In genomic region chr2:68272246-68272987, GRCh38 we compare ENCODE assay signal across 1 cellular context.
TF ChIP-seq lines count a peak whose summit lies in the region.

No MANE protein-coding gene starts in this region.

TF ChIP-seq in HepG2, 621 proteins besides CTCF, POLR2A, EP300 and RAD21:
- TF ChIP-seq HOMEZ (CRISPR knock-in tag; IDR thresholded peaks at IDR 0.05; ENCODE audit: low read depth) (no peak), ZNF782 (CRISPR knock-in tag; IDR thresholded peaks at IDR 0.05; ENCODE audit: borderline replicate concordance) (no peak), SAP130 (CRISPR knock-in tag; IDR thresholded peaks at IDR 0.05; ENCODE audit: low read depth) (peak; percentile 31; the same call in 1 of the 2 replicates), ZKSCAN5 (CRISPR knock-in tag; IDR thresholded peaks at IDR 0.05) (no peak), ZNF10 (CRISPR knock-in tag; IDR thresholded peaks at IDR 0.05; ENCODE audit: borderline replicate concordance, low read depth) (no peak), ONECUT2 (CRISPR knock-in tag; IDR thresholded peaks at IDR 0.05) (no peak), SNAPC5 (CRISPR knock-in tag; IDR thresholded peaks at IDR 0.05; ENCODE audit: borderline replicate concordance) (no peak), ZMYM4 (CRISPR knock-in tag; IDR thresholded peaks at IDR 0.05) (no peak), RFXANK (CRISPR knock-in tag; IDR thresholded peaks at IDR 0.05) (no peak), FOXA3 (CRISPR knock-in tag; IDR thresholded peaks at IDR 0.05) (peak; percentile 52; the same call in 1 of the 2 replicates), FOXP1 (IDR thresholded peaks at IDR 0.05) (no peak), FOXP1 (CRISPR knock-in tag; IDR thresholded peaks at IDR 0.05) (peak; percentile 46; the same call in 1 of the 2 replicates), HNRNPUL1 (IDR thresholded peaks at IDR 0.05; ENCODE audit: low read depth, low read length) (no peak), SMARCC2 (IDR thresholded peaks at IDR 0.05) (no peak), ZNF260 (CRISPR knock-in tag; IDR thresholded peaks at IDR 0.05; ENCODE audit: borderline replicate concordance, low read depth) (no peak), CREB3 (CRISPR knock-in tag; IDR thresholded peaks at IDR 0.05) (no peak), ZNF557 (CRISPR knock-in tag; IDR thresholded peaks at IDR 0.05) (no peak), NR3C1 (CRISPR knock-in tag; IDR thresholded peaks at IDR 0.05) (no peak), HES4 (CRISPR knock-in tag; IDR thresholded peaks at IDR 0.05; ENCODE audit: borderline replicate concordance) (no peak), MED13 (CRISPR knock-in tag; IDR thresholded peaks at IDR 0.05) (no peak), EEA1 (CRISPR knock-in tag; IDR thresholded peaks at IDR 0.05; ENCODE audit: borderline replicate concordance) (no peak), FOSL2 (CRISPR knock-in tag; IDR thresholded peaks at IDR 0.05) (no peak), HOXA7 (CRISPR knock-in tag; IDR thresholded peaks at IDR 0.05) (no peak), IKZF1 (IDR thresholded peaks at IDR 0.05) (no peak), NCOR1 (IDR thresholded peaks at IDR 0.05; ENCODE audit: borderline replicate concordance, low read length) (no peak)
- TF ChIP-seq, protein P1, sequence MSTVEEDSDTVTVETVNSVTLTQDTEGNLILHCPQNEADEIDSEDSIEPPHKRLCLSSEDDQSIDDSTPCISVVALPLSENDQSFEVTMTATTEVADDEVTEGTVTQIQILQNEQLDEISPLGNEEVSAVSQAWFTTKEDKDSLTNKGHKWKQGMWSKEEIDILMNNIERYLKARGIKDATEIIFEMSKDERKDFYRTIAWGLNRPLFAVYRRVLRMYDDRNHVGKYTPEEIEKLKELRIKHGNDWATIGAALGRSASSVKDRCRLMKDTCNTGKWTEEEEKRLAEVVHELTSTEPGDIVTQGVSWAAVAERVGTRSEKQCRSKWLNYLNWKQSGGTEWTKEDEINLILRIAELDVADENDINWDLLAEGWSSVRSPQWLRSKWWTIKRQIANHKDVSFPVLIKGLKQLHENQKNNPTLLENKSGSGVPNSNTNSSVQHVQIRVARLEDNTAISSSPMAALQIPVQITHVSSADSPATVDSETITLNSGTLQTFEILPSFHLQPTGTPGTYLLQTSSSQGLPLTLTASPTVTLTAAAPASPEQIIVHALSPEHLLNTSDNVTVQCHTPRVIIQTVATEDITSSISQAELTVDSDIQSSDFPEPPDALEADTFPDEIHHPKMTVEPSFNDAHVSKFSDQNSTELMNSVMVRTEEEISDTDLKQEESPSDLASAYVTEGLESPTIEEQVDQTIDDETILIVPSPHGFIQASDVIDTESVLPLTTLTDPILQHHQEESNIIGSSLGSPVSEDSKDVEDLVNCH (CRISPR knock-in tag; IDR thresholded peaks at IDR 0.05), result no peak
TF ChIP-seq in HepG2: peak in this region for 3.
